17 cellular contexts compared by ENCODE assay signal in genomic region chr1:162682013-162682419, GRCh38. TPM values are rescaled to one million over a fixed set of nuclear protein-coding genes. Genes with fewer than 3 reads are reported as not detected.
DNase-seq lines count a peak whose midpoint lies in the region; TF ChIP-seq lines count a peak whose summit lies in the region.
"Had no signal": no experiment of that assay in that cellular context is flagged by ENCODE, and none has a peak within 500 bp of the region (broad histone marks: within the 10 kb centered on the region; RNA-seq: fewer than 3 reads in every experiment).

No MANE protein-coding gene starts in this region.

- WGBS in transverse colon (ENCODE audit: low coverage in 1 of 2), 2 donors: 20% methylated on average over 1 of the region's 1 CpG; no CpG with 5 or more reads in 1 of the 2 donors

- peaks cover 4 to 38% (median 13%) of the 10 kb centered on the region in 4 donors for H3K4me1 ChIP-seq in transverse colon
- H3K4me1 ChIP-seq: BLaER1, psoas muscle had no signal

- intact Hi-C loops in transverse colon (cut with DNase I; ENCODE audit: low total_unique reads): no loop called here

- TF ChIP-seq CTCF in fibroblast of mammary gland (conservative IDR thresholded peaks at IDR 0.05; ENCODE audit: control insufficient read depth, insufficient read depth, low read depth, low read length) (no peak), mesothelial cell of epicardium (IDR thresholded peaks at IDR 0.05; ENCODE audit: unreplicated experiment) (no peak), transverse colon (IDR thresholded peaks at IDR 0.05) (no peak)

- no peak overlapping the region for H3K4me3 Mint-ChIP-seq in mesothelial cell of epicardium

- in situ Hi-C loops in transverse colon (cut with MboI; ENCODE audit: low pct_ligation_motif_present in 1 of 4, low pct_unique_long_range_greater_than_20kb in 1 of 4, low sequenced_read_pairs in 3 of 4): no loop called here

- H3K4me3 ChIP-seq in fibroblast of mammary gland (ENCODE audit: control insufficient read depth, low read depth, low read length): no peak overlapping the region
- no peak overlapping the region for H3K4me3 ChIP-seq in transverse colon
- H3K4me3 ChIP-seq: BLaER1, psoas muscle had no signal

- no peaks in the 10 kb centered on the region for H3K27me3 ChIP-seq in transverse colon
- H3K27me3 ChIP-seq: BLaER1 had no signal

- TF ChIP-seq POLR2A in transverse colon (IDR thresholded peaks at IDR 0.05): no peak

- H3K9me3 ChIP-seq in transverse colon: no peaks in the 10 kb centered on the region
- H3K9me3 ChIP-seq: BLaER1 had no signal

- no peaks in the 10 kb centered on the region for H3K27me3 Mint-ChIP-seq in mesothelial cell of epicardium (ENCODE audit: low read depth)

- H3K36me3 Mint-ChIP-seq in mesothelial cell of epicardium: peaks cover 24% of the 10 kb centered on the region

- DNase-seq in SHP77 (lab: John Stamatoyannopoulos, UW) (peak; percentile 26 to 45), fibroblast of mammary gland (ENCODE audit: low read depth) (peak; percentile 41), mesothelial cell of epicardium (ENCODE audit: low spot score in 2 of 2, unreplicated experiment in 2 of 2) (no peak), transverse colon (no peak), NCI-H1417 (lab: John Stamatoyannopoulos, UW) (no peak), NCI-H748 (lab: John Stamatoyannopoulos, UW; ENCODE audit: unreplicated experiment) (no peak)
- no peak for DNase-seq in stimulated activated CD4-positive, alpha-beta T cell treated with anti-CD3 and anti-CD28 coated beads, Interleukin-15, amount 100 ng/mL, for 24 hours
- DNase-seq: activated CD8-positive, alpha-beta memory T cell treated with anti-CD3 and anti-CD28 coated beads for 24 hours; amygdala; glutamatergic neuron; MM.1S; NCI-H1930; psoas muscle; SW 1271; WERI-Rb-1 had no signal

- peak overlapping the region; percentile 34 for H3K27ac Mint-ChIP-seq in mesothelial cell of epicardium
- H3K27ac Mint-ChIP-seq: activated T-helper 2 cell treated with anti-CD3 and anti-CD28 coated beads, Interferon-gamma antibody, Interleukin-2, Interleukin-4, amounts not matched to agents 10 μg/mL and 5 μg/mL and 100 μg/mL, durations not matched to agents 14 hours and 24 hours and 36 hours had no signal

- no peak for TF ChIP-seq EP300 in transverse colon (IDR thresholded peaks at IDR 0.05; ENCODE audit: low read depth)

- H3K27ac ChIP-seq in transverse colon: peak overlapping the region; percentile 53 to 75 (median 60)
- H3K27ac ChIP-seq: BLaER1, psoas muscle, WERI-Rb-1 had no signal

- peaks cover 29% of the 10 kb centered on the region for H3K9me3 Mint-ChIP-seq in mesothelial cell of epicardium
- H3K9me3 Mint-ChIP-seq: activated T-helper 2 cell treated with anti-CD3 and anti-CD28 coated beads, Interferon-gamma antibody, Interleukin-2, Interleukin-4, amounts not matched to agents 10 μg/mL and 5 μg/mL and 100 μg/mL, durations not matched to agents 14 hours and 24 hours and 36 hours had no signal

- H3K36me3 ChIP-seq in transverse colon: no peaks in the 10 kb centered on the region
- H3K36me3 ChIP-seq: BLaER1, WERI-Rb-1 had no signal

- peaks cover 9% of the 10 kb centered on the region for H3K4me1 Mint-ChIP-seq in mesothelial cell of epicardium

RNA-seq across cellular contexts. Expression of gene DDR2, which starts 49.8 kb away (rescaled TPM):
- 54.4 to 60.0 TPM (median 58.1 TPM) in 3 replicates for total RNA-seq in mesothelial cell of epicardium
- total RNA-seq in transverse colon: 10 to 100 TPM; 33.3 to 54.1 (median 42.2) TPM

Comparison
In these comparisons a context has a peak if more than half of its experiments do, and no peak if none do; other contexts are left out.
1. DNase-seq: peak in SHP77 (2 of 2) and fibroblast of mammary gland (single experiment); none in mesothelial cell of epicardium (0 of 2), transverse colon (single experiment), NCI-H1417 (0 of 3), NCI-H748 (single experiment) and stimulated activated CD4-positive, alpha-beta T cell treated with anti-CD3 and anti-CD28 coated beads, Interleukin-15, amount 100 ng/mL, for 24 hours (single experiment).